1 cellular context compared by ENCODE assay signal in genomic region chr17:1684307-1685189, GRCh38.
A peak's percentile ranks its signal among the peaks of the same experiment; 100 is the strongest.
TF ChIP-seq lines count a peak whose summit lies in the region.

Gene PRPF8, minus strand, starts transcription at chr17:1684867. Its CDS starts 296 bp downstream, at chr17:1684571.

TF ChIP-seq in HepG2, 621 proteins besides CTCF, POLR2A, EP300 and RAD21 (continued from another document and continues in another):
- TF ChIP-seq POGK (CRISPR knock-in tag; conservative IDR thresholded peaks at IDR 0.05) (no peak), ATF3 (CRISPR knock-in tag; IDR thresholded peaks at IDR 0.05) (no peak; the same call in 1 of the 2 replicates), NPAS2 (CRISPR knock-in tag; IDR thresholded peaks at IDR 0.05; ENCODE audit: borderline replicate concordance) (no peak), GATAD1 (CRISPR knock-in tag; IDR thresholded peaks at IDR 0.05) (peak; percentile 93), MLXIP (CRISPR knock-in tag; IDR thresholded peaks at IDR 0.05; ENCODE audit: borderline replicate concordance) (no peak), ELF4 (CRISPR knock-in tag; IDR thresholded peaks at IDR 0.05; ENCODE audit: borderline replicate concordance) (no peak), POGZ (CRISPR knock-in tag; IDR thresholded peaks at IDR 0.05) (peak; percentile 69; the same call in 1 of the 2 replicates), RBM39 (IDR thresholded peaks at IDR 0.05; ENCODE audit: low read depth, low read length, poor library complexity, severe bottlenecking) (peak; percentile 75), RARG (CRISPR knock-in tag; IDR thresholded peaks at IDR 0.05; ENCODE audit: low read depth) (no peak), LCORL (IDR thresholded peaks at IDR 0.05) (no peak), LCORL (CRISPR knock-in tag; IDR thresholded peaks at IDR 0.05) (peak; percentile 63), ZNF572 (CRISPR knock-in tag; IDR thresholded peaks at IDR 0.05) (no peak), ZMYM3 (CRISPR knock-in tag; IDR thresholded peaks at IDR 0.05) (no peak; the same call in 1 of the 2 replicates), SNAPC5 (CRISPR knock-in tag; IDR thresholded peaks at IDR 0.05; ENCODE audit: borderline replicate concordance) (0 out of 2 replicates have a peak, but pooled peaks have one; percentile 61), MXD4 (CRISPR knock-in tag; IDR thresholded peaks at IDR 0.05) (peak; percentile 76), ZNF10 (CRISPR knock-in tag; IDR thresholded peaks at IDR 0.05; ENCODE audit: borderline replicate concordance, low read depth) (no peak), ZSCAN20 (CRISPR knock-in tag; IDR thresholded peaks at IDR 0.05; ENCODE audit: borderline replicate concordance) (no peak), ZBTB34 (CRISPR knock-in tag; IDR thresholded peaks at IDR 0.05) (no peak), ZSCAN21 (CRISPR knock-in tag; IDR thresholded peaks at IDR 0.05; ENCODE audit: borderline replicate concordance) (peak; percentile 44; the same call in 1 of the 2 replicates), HCFC1 (IDR thresholded peaks at IDR 0.05; ENCODE audit: low read depth, low read length) (no peak), DZIP1 (CRISPR knock-in tag; IDR thresholded peaks at IDR 0.05) (peak; percentile 92; the same call in 1 of the 2 replicates), HHEX (CRISPR knock-in tag; IDR thresholded peaks at IDR 0.05) (no peak), PITX1 (CRISPR knock-in tag; IDR thresholded peaks at IDR 0.05) (peak; percentile 81), NR1H2 (CRISPR knock-in tag; IDR thresholded peaks at IDR 0.05; ENCODE audit: borderline replicate concordance, low read depth) (no peak), CREBL2 (CRISPR knock-in tag; IDR thresholded peaks at IDR 0.05; ENCODE audit: borderline replicate concordance) (peak; percentile 57; the same call in 1 of the 2 replicates), HNF4G (IDR thresholded peaks at IDR 0.05; ENCODE audit: borderline replicate concordance, low read depth, low read length) (0 out of 2 replicates have a peak, but pooled peaks have one; percentile 2), HNF4G (CRISPR knock-in tag; IDR thresholded peaks at IDR 0.05; ENCODE audit: borderline replicate concordance, low read depth) (no peak), ZNF639 (CRISPR knock-in tag; conservative IDR thresholded peaks at IDR 0.05) (no peak), DNMT1 (CRISPR knock-in tag; IDR thresholded peaks at IDR 0.05) (no peak), PHB2 (IDR thresholded peaks at IDR 0.05; ENCODE audit: partially characterized antibody) (no peak), ZBTB39 (CRISPR knock-in tag; IDR thresholded peaks at IDR 0.05) (0 out of 2 replicates have a peak, but pooled peaks have one; percentile 56), ZNF12 (CRISPR knock-in tag; IDR thresholded peaks at IDR 0.05) (no peak), FOXA3 (CRISPR knock-in tag; IDR thresholded peaks at IDR 0.05) (no peak; the same call in 1 of the 2 replicates), ZNF891 (CRISPR knock-in tag; IDR thresholded peaks at IDR 0.05) (peak; percentile 76), DNMT3B (CRISPR knock-in tag; conservative IDR thresholded peaks at IDR 0.05) (no peak), DR1 (CRISPR knock-in tag; IDR thresholded peaks at IDR 0.05) (peak; percentile 83), SAFB2 (CRISPR knock-in tag; IDR thresholded peaks at IDR 0.05; ENCODE audit: borderline replicate concordance, low read depth) (no peak), U2AF1 (optimal IDR thresholded peaks at IDR 0.05; ENCODE audit: low read depth, low read length) (peak; percentile 30), ARID2 (CRISPR knock-in tag; IDR thresholded peaks at IDR 0.05; ENCODE audit: borderline replicate concordance) (no peak), LBX2 (CRISPR knock-in tag; IDR thresholded peaks at IDR 0.05; ENCODE audit: borderline replicate concordance) (no peak), UBTF (CRISPR knock-in tag; IDR thresholded peaks at IDR 0.05) (peak; percentile 77)
